Comparison of ENCODE assay signal across 18 cellular contexts in genomic region chr11:47172740-47173139, GRCh38. TPM values are rescaled to one million over a fixed set of nuclear protein-coding genes. Genes with fewer than 3 reads are reported as not detected.
DNase-seq lines count a peak whose midpoint lies in the region; ATAC-seq and TF ChIP-seq lines count a peak whose summit lies in the region.
"Had no signal": no experiment of that assay in that cellular context is flagged by ENCODE, and none has a peak within 500 bp of the region (broad histone marks: within the 10 kb centered on the region; RNA-seq: fewer than 3 reads in every experiment).

No MANE protein-coding gene starts in this region.

- DNase-seq in CD4-positive, alpha-beta T cell, result no peak
- no peak for DNase-seq in WERI-Rb-1
- DNase-seq in esophagus squamous epithelium (lab: John Stamatoyannopoulos, UW), result no peak
- no peak for DNase-seq in immature natural killer cell
- DNase-seq in RPMI8226, result no peak
- no peak for DNase-seq in activated naive CD4-positive, alpha-beta T cell treated with anti-CD3 and anti-CD28 coated beads, Interleukin-2, amount 50 U/mL, for 16 hours
- no peak for DNase-seq in COLO668 (lab: John Stamatoyannopoulos, UW; ENCODE audit: unreplicated experiment)
- DNase-seq: activated CD4-positive, alpha-beta T cell treated with anti-CD3 and anti-CD28 coated beads for 4 hours; DMS 273 treated with DMSO at 0.1 percent for 48 hours; NCI-H1694 treated with DMSO at 0.1 percent for 48 hours; NCI-H69; occipital lobe had no signal

- intact Hi-C loops in CD4-positive, alpha-beta T cell (cut with DNase I, micrococcal nuclease), result loop anchor here in 1 of 2 experiments (10.0 kb wide), 2 partner anchors 382 to 468 kb away; partner anchors contain the start of genes ARHGAP1, CELF1 and ZNF408
- intact Hi-C loops in esophagus squamous epithelium (cut with DNase I), result loop anchor here (10.0 kb wide), 1 partner anchor 182 kb away; the partner anchor contains the start of gene MYBPC3

- H3K4me3 ChIP-seq in WERI-Rb-1 (ENCODE audit: low read depth, low read length) (no peak overlapping the region), esophagus squamous epithelium (no peak overlapping the region), rectal smooth muscle tissue (ENCODE audit: low read length) (no peak overlapping the region)
- H3K4me3 ChIP-seq: breast epithelium, smooth muscle cell had no signal

- no peak for TF ChIP-seq CTCF in CD4-positive, alpha-beta T cell (IDR thresholded peaks at IDR 0.05)
- TF ChIP-seq CTCF in WERI-Rb-1 (IDR thresholded peaks at IDR 0.05; ENCODE audit: low read depth, low read length), result no peak
- TF ChIP-seq CTCF in esophagus squamous epithelium (IDR thresholded peaks at IDR 0.05), result no peak

- no peaks in the 10 kb centered on the region for H3K9me3 ChIP-seq in CD4-positive, alpha-beta T cell (ENCODE audit: control insufficient read depth, low read length)
- no peaks in the 10 kb centered on the region for H3K9me3 ChIP-seq in WERI-Rb-1 (ENCODE audit: severe bottlenecking)
- no peaks in the 10 kb centered on the region for H3K9me3 ChIP-seq in esophagus squamous epithelium
- H3K9me3 ChIP-seq: breast epithelium had no signal

- no peak overlapping the region for H3K27ac Mint-ChIP-seq in CD4-positive, alpha-beta T cell
- H3K27ac Mint-ChIP-seq in immature natural killer cell, result peak overlapping the region in 2 of 6 donors; percentile 49 to 57
- H3K27ac Mint-ChIP-seq: memory B cell had no signal

- no peak overlapping the region for H3K9ac ChIP-seq in rectal smooth muscle tissue (ENCODE audit: low read length)

- no peak overlapping the region for H3K27ac ChIP-seq in CD4-positive, alpha-beta T cell (ENCODE audit: low read depth, low read length)
- peak overlapping the region; percentile 62 for H3K27ac ChIP-seq in WERI-Rb-1
- peak overlapping the region; percentile 54 to 80 (median 64) for H3K27ac ChIP-seq in esophagus squamous epithelium
- peak overlapping the region; percentile 3 for H3K27ac ChIP-seq in rectal smooth muscle tissue (ENCODE audit: low read depth, low read length)
- H3K27ac ChIP-seq: breast epithelium had no signal

- no peaks in the 10 kb centered on the region for H3K27me3 ChIP-seq in CD4-positive, alpha-beta T cell (ENCODE audit: control insufficient read depth, insufficient read depth, low read length)
- H3K27me3 ChIP-seq in WERI-Rb-1 (ENCODE audit: insufficient read depth, low read depth, severe bottlenecking), result no peaks in the 10 kb centered on the region
- no peaks in the 10 kb centered on the region for H3K27me3 ChIP-seq in esophagus squamous epithelium
- H3K27me3 ChIP-seq in rectal smooth muscle tissue (ENCODE audit: control insufficient read depth, insufficient read depth, low read length), result no peaks in the 10 kb centered on the region
- H3K27me3 ChIP-seq: breast epithelium had no signal

- H3K27me3 Mint-ChIP-seq in CD4-positive, alpha-beta T cell, result no peaks in the 10 kb centered on the region
- peaks cover 8 to 19% (median 14%) of the 10 kb centered on the region in 3 donors for H3K27me3 Mint-ChIP-seq in immature natural killer cell (ENCODE audit: low read depth in 3 of 3)
- H3K27me3 Mint-ChIP-seq: memory B cell had no signal

- CTCF ChIA-PET in CD4-positive, alpha-beta T cell (lab: Charles Lee), result interaction anchor here (1.2 to 1.8 kb wide), 3 partner anchors 20 to 61 kb away, joined by 3 to 4 read pairs (median 3); no protein-coding TSS in a partner anchor

- peaks cover 66% of the 10 kb centered on the region for H3K36me3 Mint-ChIP-seq in CD4-positive, alpha-beta T cell (ENCODE audit: low read depth)
- H3K36me3 Mint-ChIP-seq in immature natural killer cell, result peaks cover 3 to 5% (median 4%) of the 10 kb centered on the region in 3 donors

- no peaks in the 10 kb centered on the region for H3K9me3 Mint-ChIP-seq in CD4-positive, alpha-beta T cell
- H3K9me3 Mint-ChIP-seq in immature natural killer cell, result no peaks in the 10 kb centered on the region
- H3K9me3 Mint-ChIP-seq: CD14-positive monocyte, memory B cell had no signal

- 54 to 73% methylated on average over 4 to 5 of the region's 6 CpGs for WGBS in esophagus squamous epithelium, 2 donors

- peaks cover 48% of the 10 kb centered on the region for H3K4me1 Mint-ChIP-seq in CD4-positive, alpha-beta T cell (ENCODE audit: low read depth)
- peaks cover 42 to 62% of the 10 kb centered on the region in 2 donors for H3K4me1 Mint-ChIP-seq in immature natural killer cell

- no peak for ATAC-seq in CD4-positive, alpha-beta T cell (ENCODE audit: poor library complexity)
- ATAC-seq: HCT116 had no signal

- no peak for TF ChIP-seq POLR2A in esophagus squamous epithelium (IDR thresholded peaks at IDR 0.05)

- peaks cover 42 to 65% (median 43%) of the 10 kb centered on the region in 3 donors for H3K4me1 ChIP-seq in esophagus squamous epithelium
- peaks cover 25% of the 10 kb centered on the region for H3K4me1 ChIP-seq in rectal smooth muscle tissue (ENCODE audit: control insufficient read depth, insufficient read depth, low read length)

- H3K4me3 Mint-ChIP-seq in CD4-positive, alpha-beta T cell, result peak overlapping the region; percentile 85
- no peak overlapping the region for H3K4me3 Mint-ChIP-seq in immature natural killer cell
- H3K4me3 Mint-ChIP-seq: CD14-positive monocyte, memory B cell had no signal

- POLR2A ChIA-PET in CD4-positive, alpha-beta T cell (lab: Charles Lee), result interaction anchor here (1.3 kb wide), 1 partner anchor 42 kb away, joined by 3 read pairs; the partner anchor contains the start of gene DDB2

- H3K36me3 ChIP-seq in WERI-Rb-1 (peaks cover 74% of the 10 kb centered on the region), esophagus squamous epithelium (peaks cover 15 to 77% (median 42%) of the 10 kb centered on the region in 3 donors), rectal smooth muscle tissue (ENCODE audit: control insufficient read depth, insufficient read depth, low read length) (peaks cover 24% of the 10 kb centered on the region)

RNA-seq across cellular contexts. Expression of gene ARFGAP2, which starts 3.9 kb away (rescaled TPM):
- total RNA-seq in CD4-positive, alpha-beta T cell, result 100 to 1,000 TPM; 161 to 174 TPM
- total RNA-seq in esophagus squamous epithelium, result 100 to 1,000 TPM in 3 of 4 donors, 10 to 100 TPM in 1; 95.3 to 171 (median 119) TPM
- polyA plus RNA-seq in immature natural killer cell, result 100 to 1,000 TPM; 103 to 137 (median 121) TPM

RNA-seq across cellular contexts. Expression of gene PACSIN3, which starts 13.5 kb away (rescaled TPM):
- total RNA-seq in CD4-positive, alpha-beta T cell, result under 1 TPM in 1 of 2 experiments, not detected in 1; 0.27 TPM
- 10 to 100 TPM; 55.9 to 95.7 (median 65.0) TPM for total RNA-seq in esophagus squamous epithelium
- under 1 TPM in 1 of 3 donors, not detected in 2; 0.48 TPM for polyA plus RNA-seq in immature natural killer cell
- polyA plus RNA-seq: CD14-positive monocyte had no signal

RNA-seq across cellular contexts. Expression of gene DDB2, which starts 42.0 kb away (rescaled TPM):
- total RNA-seq in CD4-positive, alpha-beta T cell, result 10 to 100 TPM; 57.3 to 57.6 TPM
- total RNA-seq in esophagus squamous epithelium, result 10 to 100 TPM; 25.7 to 65.8 (median 43.5) TPM
- polyA plus RNA-seq in immature natural killer cell, result 10 to 100 TPM; 27.4 to 39.3 (median 35.4) TPM

Comparison
In these comparisons a context has a peak if more than half of its experiments do, and no peak if none do; other contexts are left out.
1. RNA of gene PACSIN3, which starts 13.5 kb away (total RNA-seq): 55.9 to 95.7 TPM in esophagus squamous epithelium; 0.27 TPM in CD4-positive, alpha-beta T cell; every median in the first group is over 10 times any median in the second.